ENCODE assay signal across 16 cellular contexts in genomic region chr10:125063256-125063945, GRCh38.
DNase-seq lines count a peak whose midpoint lies in the region; ATAC-seq and TF ChIP-seq lines count a peak whose summit lies in the region.
"Had no signal": no experiment of that assay in that cellular context is flagged by ENCODE, and none has a peak within 500 bp of the region (broad histone marks: within the 10 kb centered on the region; RNA-seq: fewer than 3 reads in every experiment).

No MANE protein-coding gene starts in this region.

- no peak for TF ChIP-seq CTCF in brain microvascular endothelial cell (IDR thresholded peaks at IDR 0.05; ENCODE audit: low read depth, low read length, missing control alignments)
- no peak for TF ChIP-seq CTCF in tibial artery (IDR thresholded peaks at IDR 0.05)

- no peaks in the 10 kb centered on the region for H3K9me3 ChIP-seq in mesenchymal stem cell (ENCODE audit: control insufficient read depth, low read length)
- no peaks in the 10 kb centered on the region for H3K9me3 ChIP-seq in tibial artery

- H3K79me1 ChIP-seq in mesenchymal stem cell (replicated peaks; ENCODE audit: low read length, poor library complexity, severe bottlenecking): peaks cover 19% of the 10 kb centered on the region

- H4K91ac ChIP-seq in mesenchymal stem cell (ENCODE audit: low read length): no peak overlapping the region

- H3K27ac ChIP-seq in brain microvascular endothelial cell (peak overlapping the region; percentile 64), mesenchymal stem cell (ENCODE audit: low read length, poor library complexity, severe bottlenecking) (peak overlapping the region; percentile 39), tibial artery (peak overlapping the region; percentile 92 to 94)

- in situ Hi-C loops in brain microvascular endothelial cell (cut with HindIII; ENCODE audit: low pct_ligation_motif_present, low sequenced_read_pairs): no loop called here

- ATAC-seq in HG02870 (IDR thresholded peaks at IDR 0.05; ENCODE audit: unreplicated experiment) (no peak), HG03354 (IDR thresholded peaks at IDR 0.05; ENCODE audit: poor library complexity, severe bottlenecking, unreplicated experiment) (no peak), sciatic nerve (no peak)
- ATAC-seq: activated T-cell treated with anti-CD3 and anti-CD28 coated beads, Interleukin-2, amount 50 U/mL, for 72 hours had no signal

- peaks cover 57% of the 10 kb centered on the region for H3K4me1 ChIP-seq in mesenchymal stem cell (ENCODE audit: control insufficient read depth, insufficient read depth, low read depth, low read length)
- peaks cover 6 to 92% (median 77%) of the 10 kb centered on the region in 4 donors for H3K4me1 ChIP-seq in tibial artery

- no peak overlapping the region for H4K8ac ChIP-seq in mesenchymal stem cell (ENCODE audit: low read length)

- H3K4me3 ChIP-seq in brain microvascular endothelial cell (ENCODE audit: low read depth, low read length) (no peak overlapping the region), mesenchymal stem cell (ENCODE audit: insufficient read depth in 1 of 2, low read depth in 1 of 2, low read length in 2 of 2) (no peak overlapping the region), tibial artery (no peak overlapping the region)

- no peaks in the 10 kb centered on the region for H3K36me3 ChIP-seq in brain microvascular endothelial cell (replicated peaks)
- peaks cover 8 to 9% of the 10 kb centered on the region in 2 experiments for H3K36me3 ChIP-seq in mesenchymal stem cell (ENCODE audit: control insufficient read depth in 1 of 2, insufficient read depth in 2 of 2, low read depth in 1 of 2, low read length in 2 of 2)
- no peaks in the 10 kb centered on the region for H3K36me3 ChIP-seq in tibial artery

- H3K27me3 ChIP-seq in brain microvascular endothelial cell (replicated peaks) (no peaks in the 10 kb centered on the region), mesenchymal stem cell (ENCODE audit: control insufficient read depth in 1 of 2, insufficient read depth in 1 of 2, low read length in 2 of 2) (no peaks in the 10 kb centered on the region), tibial artery (no peaks in the 10 kb centered on the region)

- H3K4me2 ChIP-seq in mesenchymal stem cell (ENCODE audit: low read length, poor library complexity, severe bottlenecking): no peak overlapping the region

- CTCF ChIA-PET in HEK293T (lab: Yijun Ruan, JAX): interaction anchor here (0.6 to 4.6 kb wide), 5 partner anchors 9 to 71 kb away, joined by 3 to 22 read pairs (median 3); no protein-coding TSS in a partner anchor

- DNase-seq in HEK293T (ENCODE audit: extremely low spot score): peak; percentile 55
- DNase-seq in brain microvascular endothelial cell: no peak
- DNase-seq in mesenchymal stem cell: peak; percentile 39
- no peak for DNase-seq in tibial artery
- no peak for DNase-seq in sciatic nerve (ENCODE audit: low spot score)
- DNase-seq: activated CD4-positive, alpha-beta T cell treated with anti-CD3 and anti-CD28 coated beads, Interleukin-2, amount 10 ng/mL, durations not matched to agents 24 days and 14 days; activated T-cell treated with anti-CD3 and anti-CD28 coated beads, Interleukin-2, amount 50 U/mL, for 72 hours; CD4-positive, alpha-beta memory T cell; dermis blood vessel endothelial cell; KG1; NCI-H1417 treated with DMSO at 0.1 percent for 48 hours; NCI-H446 treated with DMSO at 0.1 percent for 48 hours; T-helper 2 cell had no signal

- H3K18ac ChIP-seq in mesenchymal stem cell (ENCODE audit: low read depth in 1 of 2, low read length in 2 of 2): peak overlapping the region in 1 of 2 experiments; percentile 4

- H2BK12ac ChIP-seq in mesenchymal stem cell (ENCODE audit: low read length in 2 of 2): no peak overlapping the region

- intact Hi-C loops in tibial artery (cut with DNase I; ENCODE audit: low total_unique reads): loop anchor here (5.0 to 10.0 kb wide), 3 partner anchors 61 to 149 kb away; partner anchors contain the start of gene CTBP2
- intact Hi-C loops in sciatic nerve (cut with DNase I): loop anchor here (10.0 kb wide), 1 partner anchor 91 kb away; no protein-coding TSS in a partner anchor

- H3K23ac ChIP-seq in mesenchymal stem cell (ENCODE audit: low read length in 2 of 2): peak overlapping the region in 1 of 2 experiments; percentile 78

- H3K14ac ChIP-seq in mesenchymal stem cell (ENCODE audit: low read length in 2 of 2): no peak overlapping the region

- no peak overlapping the region for H3K9ac ChIP-seq in mesenchymal stem cell (ENCODE audit: low read length)
- H3K9ac ChIP-seq: parathyroid adenoma had no signal

- no peak overlapping the region for H3K4ac ChIP-seq in mesenchymal stem cell (ENCODE audit: low read depth in 1 of 2, low read length in 2 of 2)

- H2BK120ac ChIP-seq in mesenchymal stem cell (ENCODE audit: low read depth, low read length): peak overlapping the region; percentile 20

- POLR2A ChIA-PET in HEK293T (lab: Yijun Ruan, JAX): no interaction called here

- H2BK5ac ChIP-seq in mesenchymal stem cell (ENCODE audit: low read depth, low read length, poor library complexity, severe bottlenecking): no peak overlapping the region

- WGBS in mesenchymal stem cell: 83% methylated on average over 23 of the region's 23 CpGs

- peak overlapping the region; percentile 53 for H2AK5ac ChIP-seq in mesenchymal stem cell (ENCODE audit: low read length, severe bottlenecking)

- no peak overlapping the region for H2AFZ ChIP-seq in mesenchymal stem cell (ENCODE audit: low read depth, low read length)
- H2AFZ ChIP-seq: parathyroid adenoma had no signal

- no peak overlapping the region for H2BK15ac ChIP-seq in mesenchymal stem cell (ENCODE audit: low read depth, poor library complexity, severe bottlenecking)

TF ChIP-seq in HEK293T, 16 proteins besides CTCF, POLR2A, EP300 and RAD21:
- no peak for TF ChIP-seq L3MBTL2 (conservative IDR thresholded peaks at IDR 0.05)
- no peak for TF ChIP-seq LEF1 (IDR thresholded peaks at IDR 0.05; ENCODE audit: borderline replicate concordance)
- peak; percentile 51; the same call in 1 of the 2 replicates for TF ChIP-seq ARNT (IDR thresholded peaks at IDR 0.05)
- TF ChIP-seq NFRKB (IDR thresholded peaks at IDR 0.05): no peak
- no peak for TF ChIP-seq SUZ12 (IDR thresholded peaks at IDR 0.05)
- TF ChIP-seq TARDBP (IDR thresholded peaks at IDR 0.05): no peak
- no peak for TF ChIP-seq FOXA1 (IDR thresholded peaks at IDR 0.05)
- TF ChIP-seq ZNF384 (IDR thresholded peaks at IDR 0.05): no peak
- no peak for TF ChIP-seq FOXK2 (IDR thresholded peaks at IDR 0.05)
- peak; percentile 80; the same call in 1 of the 2 replicates for TF ChIP-seq CTBP1 (IDR thresholded peaks at IDR 0.05; ENCODE audit: borderline replicate concordance)
- peak; percentile 93 for TF ChIP-seq PKNOX1 (IDR thresholded peaks at IDR 0.05)
TF ChIP-seq in HEK293T: peak in this region for 3.

Comparison
In these comparisons a context has a peak if more than half of its experiments do, and no peak if none do; other contexts are left out.
1. DNase-seq: peak in HEK293T (single experiment) and mesenchymal stem cell (single experiment); none in brain microvascular endothelial cell (single experiment), tibial artery (0 of 2) and sciatic nerve (single experiment).
2. H3K27ac ChIP-seq: peak in every context shown above with its lines; median percentile 93 in tibial artery; 64 in brain microvascular endothelial cell; 39 in mesenchymal stem cell.